Comparison of ENCODE assay signal across 8 cellular contexts in genomic region chr11:7986768-7987559, GRCh38. TPM values are rescaled to one million over a fixed set of nuclear protein-coding genes. Genes with fewer than 3 reads are reported as not detected.
DNase-seq lines count a peak whose midpoint lies in the region; ATAC-seq, FAIRE-seq and TF ChIP-seq lines count a peak whose summit lies in the region.

A gene with protein sequence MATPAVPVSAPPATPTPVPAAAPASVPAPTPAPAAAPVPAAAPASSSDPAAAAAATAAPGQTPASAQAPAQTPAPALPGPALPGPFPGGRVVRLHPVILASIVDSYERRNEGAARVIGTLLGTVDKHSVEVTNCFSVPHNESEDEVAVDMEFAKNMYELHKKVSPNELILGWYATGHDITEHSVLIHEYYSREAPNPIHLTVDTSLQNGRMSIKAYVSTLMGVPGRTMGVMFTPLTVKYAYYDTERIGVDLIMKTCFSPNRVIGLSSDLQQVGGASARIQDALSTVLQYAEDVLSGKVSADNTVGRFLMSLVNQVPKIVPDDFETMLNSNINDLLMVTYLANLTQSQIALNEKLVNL (plus strand): TSS chr11:7987337. CDS start chr11:7987353, 16 bp downstream.

- no peaks in the 10 kb centered on the region for H3K9me3 ChIP-seq in hepatocyte (ENCODE audit: low read depth)

- no peaks in the 10 kb centered on the region for H3K36me3 ChIP-seq in hepatocyte (replicated peaks; ENCODE audit: insufficient read depth, low read depth)

- in situ Hi-C loops in astrocyte of the cerebellum (cut with HindIII; ENCODE audit: low sequenced_read_pairs), result no loop called here

- peak within 1 kb of the TSS; percentile 96 for H3K4me2 ChIP-seq in hepatocyte

- no peaks in the 10 kb centered on the region for H3K27me3 ChIP-seq in hepatocyte

- ATAC-seq in HG03025 (IDR thresholded peaks at IDR 0.05; ENCODE audit: low FRiP score, unreplicated experiment), result peak; percentile 97

- peak; percentile 96 for FAIRE-seq in GM18507 (lab: Jason Lieb, UNC)

- H4K20me1 ChIP-seq in hepatocyte (ENCODE audit: insufficient read depth, poor library complexity, severe bottlenecking), result peaks cover 10% of the 10 kb centered on the region

- H3K79me2 ChIP-seq in hepatocyte, result peaks cover 30% of the 10 kb centered on the region

- peak within 1 kb of the TSS; percentile 88 for H2AFZ ChIP-seq in hepatocyte

- H3K27ac ChIP-seq in hepatocyte, result peak within 1 kb of the TSS; percentile 62

- H3K4me3 ChIP-seq in astrocyte of the cerebellum (ENCODE audit: low read depth, low read length) (peak within 1 kb of the TSS; percentile 89), hepatocyte (peak within 1 kb of the TSS; percentile 59)

- H3K9me2 ChIP-seq in hepatocyte (replicated peaks; ENCODE audit: insufficient read depth), result no peaks in the 10 kb centered on the region

- H3K4me1 ChIP-seq in hepatocyte (ENCODE audit: insufficient read depth), result peaks cover 19% of the 10 kb centered on the region

- TF ChIP-seq CTCF in astrocyte of the cerebellum (IDR thresholded peaks at IDR 0.05; ENCODE audit: low read depth, low read length, missing control alignments) (peak; percentile 88), hepatocyte (IDR thresholded peaks at IDR 0.05; ENCODE audit: poor library complexity) (peak; percentile 98)

- DNase-seq in GM18507 (ENCODE audit: extremely low spot score, insufficient read length, low read depth), result peak; percentile 77
- DNase-seq in NCI-H2029 treated with DMSO at 0.1 percent for 48 hours (lab: John Stamatoyannopoulos, UW), result peak; percentile 98
- DNase-seq in T-helper 9 cell, result peak; percentile 73
- peak; percentile 100 for DNase-seq in astrocyte of the cerebellum (ENCODE audit: low read depth)
- DNase-seq in hepatocyte (ENCODE audit: low spot score), result peak; percentile 98
- DNase-seq in renal cortical epithelial cell (ENCODE audit: low read depth), result peak; percentile 100
- no peak for DNase-seq in cortex of kidney (lab: John Stamatoyannopoulos, UW)

- 2% methylated on average over 46 of the region's 47 CpGs for WGBS in hepatocyte (ENCODE audit: low lambda C conversion rate, missing lambda C conversion rate)

RNA-seq across cellular contexts. Expression of the gene that starts here (rescaled TPM):
- total RNA-seq in hepatocyte (172 and 201 TPM in 2 replicates), renal cortical epithelial cell (114 and 264 TPM in 2 replicates)
- 132 and 137 TPM in 2 replicates for polyA plus RNA-seq in hepatocyte
